ENCODE assay signal across 25 cellular contexts in genomic region chrX:15602761-15603160, GRCh38. TPM values are rescaled to one million over a fixed set of nuclear protein-coding genes. Genes with fewer than 3 reads are reported as not detected.
A peak's percentile ranks its signal among the peaks of the same experiment; 100 is the strongest.
DNase-seq lines count a peak whose midpoint lies in the region; ATAC-seq and TF ChIP-seq lines count a peak whose summit lies in the region.
"Had no signal": no experiment of that assay in that cellular context is flagged by ENCODE, and none has a peak within 500 bp of the region (broad histone marks: within the 10 kb centered on the region; RNA-seq: fewer than 3 reads in every experiment).

No MANE protein-coding gene starts in this region.

- H3K4me3 Mint-ChIP-seq in Caco-2 (ENCODE audit: unreplicated experiment) (peak overlapping the region; percentile 58), mesothelial cell of epicardium (no peak overlapping the region)
- H3K4me3 Mint-ChIP-seq: CD14-positive monocyte; CD4-positive, alpha-beta T cell; CD8-positive, alpha-beta memory T cell had no signal

- H4K8ac ChIP-seq in trophoblast cell (ENCODE audit: low read depth, low read length), result no peak overlapping the region

- no peak overlapping the region for H2AK5ac ChIP-seq in trophoblast cell (ENCODE audit: low read length)

- no peak overlapping the region for H3K4ac ChIP-seq in trophoblast cell (ENCODE audit: low read depth, low read length)

- H3K23ac ChIP-seq in trophoblast cell (ENCODE audit: low read length), result no peak overlapping the region

- no peak overlapping the region for H4K91ac ChIP-seq in trophoblast cell (ENCODE audit: low read depth, low read length)

- H3K79me2 ChIP-seq in HCT116 (ENCODE audit: insufficient read depth, low read length) (no peaks in the 10 kb centered on the region), trophoblast cell (ENCODE audit: control insufficient read depth, insufficient read depth, low read length, poor library complexity) (no peaks in the 10 kb centered on the region)

- no peak overlapping the region for H3K4me2 ChIP-seq in HCT116 (ENCODE audit: low read length)
- H3K4me2 ChIP-seq in trophoblast cell (ENCODE audit: low read length), result no peak overlapping the region
- H3K4me2 ChIP-seq: A549; BLaER1 treated with 17β-estradiol and CSF1 and Interleukin-3, amounts not matched to agents 10 nM and 100 nM had no signal

- ATAC-seq in HCT116 (no peak), HG02798 (IDR thresholded peaks at IDR 0.05; ENCODE audit: poor library complexity, unreplicated experiment) (no peak), HG02678 (IDR thresholded peaks at IDR 0.05; ENCODE audit: unreplicated experiment) (no peak)
- ATAC-seq: A549, GM12878 had no signal

- no peaks in the 10 kb centered on the region for H3K36me3 ChIP-seq in Caco-2 (ENCODE audit: control insufficient read depth, insufficient read depth, low read length)
- H3K36me3 ChIP-seq in HCT116 (ENCODE audit: control insufficient read depth in 1 of 2, insufficient read depth in 2 of 2, low read length in 2 of 2), result no peaks in the 10 kb centered on the region
- no peaks in the 10 kb centered on the region for H3K36me3 ChIP-seq in trophoblast cell (ENCODE audit: control insufficient read depth in 1 of 2, insufficient read depth in 2 of 2, low read length in 2 of 2)
- H3K36me3 ChIP-seq: BE2C; BLaER1 treated with 17β-estradiol and CSF1 and Interleukin-3, amounts not matched to agents 10 nM and 100 nM had no signal

- H3K27ac ChIP-seq in HCT116 (ENCODE audit: low read depth, low read length) (no peak overlapping the region), trophoblast cell (ENCODE audit: low read depth, low read length) (peak overlapping the region; percentile 46)
- H3K27ac ChIP-seq: A549; BLaER1 treated with 17β-estradiol and CSF1 and Interleukin-3, amounts not matched to agents 10 nM and 100 nM; GM23248 had no signal

- H3K9ac ChIP-seq in HCT116 (ENCODE audit: low read length), result no peak overlapping the region
- no peak overlapping the region for H3K9ac ChIP-seq in trophoblast cell (ENCODE audit: low read length)
- H3K9ac ChIP-seq: BLaER1 treated with 17β-estradiol and CSF1 and Interleukin-3, amounts not matched to agents 10 nM and 100 nM; GM23248 had no signal

- BruUV-seq in Caco-2 (replicated peaks; lab: Mats Ljungman, UMichigan), result no TSS peak
- BruUV-seq in HCT116 (replicated peaks; lab: Mats Ljungman, UMichigan), result no TSS peak

- H2BK120ac ChIP-seq in trophoblast cell (ENCODE audit: insufficient read depth, low read length, poor library complexity), result no peak overlapping the region

- no peaks in the 10 kb centered on the region for H3K9me2 ChIP-seq in HCT116 (ENCODE audit: insufficient read depth)

- CTCF ChIA-PET in Caco-2 (lab: Charles Lee), result no interaction called here
- CTCF ChIA-PET in HCT116 (lab: Charles Lee), result no interaction called here

- H3K79me1 ChIP-seq in trophoblast cell (ENCODE audit: low read length), result peaks cover 3% of the 10 kb centered on the region

- no peak overlapping the region for H2BK12ac ChIP-seq in trophoblast cell (ENCODE audit: low read length)

- H3K9me3 ChIP-seq in Caco-2 (no peaks in the 10 kb centered on the region), HCT116 (ENCODE audit: control insufficient read depth in 1 of 2, insufficient read depth in 1 of 2, low read depth in 1 of 2, low read length in 2 of 2) (no peaks in the 10 kb centered on the region), trophoblast cell (ENCODE audit: insufficient read depth, low read depth, low read length) (no peaks in the 10 kb centered on the region)
- H3K9me3 ChIP-seq: A549, BE2C had no signal

- H3K27ac Mint-ChIP-seq in Caco-2 (ENCODE audit: unreplicated experiment), result peak overlapping the region; percentile 79
- peak overlapping the region; percentile 62 for H3K27ac Mint-ChIP-seq in mesothelial cell of epicardium
- H3K27ac Mint-ChIP-seq: CD14-positive monocyte; CD4-positive, alpha-beta T cell; CD8-positive, alpha-beta memory T cell had no signal

- DNase-seq in Caco-2 (no peak), HCT116 (ENCODE audit: low read depth, low spot score) (no peak), mesothelial cell of epicardium (ENCODE audit: low spot score in 2 of 2, unreplicated experiment in 2 of 2) (no peak), trophoblast cell (peak in 1 of 2 donors; percentile 8)
- DNase-seq in stimulated activated CD4-positive, alpha-beta T cell treated with anti-CD3 and anti-CD28 coated beads, Interleukin-12 subunit alpha, Interleukin-12 subunit beta, amount 100 ng/mL, for 4 hours, result no peak
- no peak for DNase-seq in stimulated activated CD4-positive, alpha-beta T cell treated with anti-CD3 and anti-CD28 coated beads, Interleukin-1b, Interleukin-23, amount 100 ng/mL, for 48 hours
- DNase-seq: 8988T; ACHN; AML-193; BE2C; CD4-positive, alpha-beta T cell; CD8-positive, alpha-beta memory T cell; DMS153; DND-41; GDM1; GM23248; H7; HCEC 1CT had no signal

- H2AFZ ChIP-seq in HCT116 (ENCODE audit: low read depth, low read length, poor library complexity, severe bottlenecking) (peak overlapping the region; percentile 26), trophoblast cell (ENCODE audit: insufficient read depth, low read length, poor library complexity) (no peak overlapping the region)
- H2AFZ ChIP-seq: GM23248 had no signal

- H3K4me1 ChIP-seq in Caco-2 (peaks cover 35% of the 10 kb centered on the region), HCT116 (ENCODE audit: control insufficient read depth in 1 of 2, insufficient read depth in 2 of 2, low read length in 2 of 2) (peaks cover 0 to 12% of the 10 kb centered on the region in 2 experiments; a peak in 2 of 4 replicates), trophoblast cell (ENCODE audit: control insufficient read depth in 1 of 2, insufficient read depth in 2 of 2, low read length in 2 of 2) (peaks cover 0 to 4% of the 10 kb centered on the region in 2 experiments)
- H3K4me1 ChIP-seq: A549, BE2C had no signal

- no peak overlapping the region for H4K12ac ChIP-seq in trophoblast cell (ENCODE audit: low read depth, low read length)

- TF ChIP-seq CTCF in Caco-2 (IDR thresholded peaks at IDR 0.05; ENCODE audit: insufficient read depth in 1 of 2, low read depth in 1 of 2, low read length in 1 of 2, severe bottlenecking in 1 of 2, unreplicated experiment in 1 of 2) (no peak), HCT116 (IDR thresholded peaks at IDR 0.05 in 2 of 3, conservative IDR thresholded peaks at IDR 0.05 in 1 of 3; ENCODE audit: borderline replicate concordance in 1 of 3, insufficient read depth in 1 of 3, low read depth in 2 of 3, low read length in 2 of 3) (no peak), mesothelial cell of epicardium (IDR thresholded peaks at IDR 0.05; ENCODE audit: unreplicated experiment) (no peak)

- WGBS in trophoblast cell (ENCODE audit: extremely low coverage, insufficient coverage, insufficient read length), result no CpG with 5 or more reads among the region's 5 CpGs

- H2BK5ac ChIP-seq in trophoblast cell (ENCODE audit: low read depth, low read length, poor library complexity), result no peak overlapping the region

- POLR2A ChIA-PET in Caco-2 (lab: Charles Lee) (no interaction called here), HCT116 (lab: Charles Lee) (no interaction called here)

- H3K9me3 Mint-ChIP-seq in Caco-2 (ENCODE audit: unreplicated experiment) (no peaks in the 10 kb centered on the region), mesothelial cell of epicardium (peaks cover 7% of the 10 kb centered on the region)
- H3K9me3 Mint-ChIP-seq: CD4-positive, alpha-beta T cell; CD8-positive, alpha-beta memory T cell had no signal

- intact Hi-C loops in Caco-2 (cut with micrococcal nuclease; ENCODE audit: unreplicated experiment) (no loop called here), HCT116 (cut with micrococcal nuclease) (no loop called here)

- no peak overlapping the region for H3K14ac ChIP-seq in trophoblast cell (ENCODE audit: low read length)

- H3K27me3 Mint-ChIP-seq in Caco-2 (ENCODE audit: insufficient read depth, unreplicated experiment) (no peaks in the 10 kb centered on the region), mesothelial cell of epicardium (ENCODE audit: low read depth) (no peaks in the 10 kb centered on the region)

- H3K18ac ChIP-seq in trophoblast cell (ENCODE audit: low read length), result no peak overlapping the region

- RAD21 ChIA-PET in HCT116 (lab: Charles Lee; ENCODE audit: low non-redundant PET in 1 of 2, low total read pairs in 2 of 2, uncharacterized antibody in 2 of 2, unreplicated experiment in 2 of 2), result no interaction called here

- H3K36me3 Mint-ChIP-seq in Caco-2 (ENCODE audit: insufficient read depth, unreplicated experiment) (no peaks in the 10 kb centered on the region), mesothelial cell of epicardium (no peaks in the 10 kb centered on the region)
- H3K36me3 Mint-ChIP-seq: CD14-positive monocyte; CD8-positive, alpha-beta memory T cell had no signal

- no peak for TF ChIP-seq POLR2A in HCT116 (IDR thresholded peaks at IDR 0.05; ENCODE audit: borderline replicate concordance, extremely low read depth, insufficient read depth, insufficient read length)

- H3K27me3 ChIP-seq in Caco-2 (replicated peaks; ENCODE audit: control insufficient read depth, insufficient read depth, low read length) (no peaks in the 10 kb centered on the region), HCT116 (ENCODE audit: insufficient read depth, low read length) (no peaks in the 10 kb centered on the region), trophoblast cell (ENCODE audit: insufficient read depth, low read length) (no peaks in the 10 kb centered on the region)
- H3K27me3 ChIP-seq: BE2C had no signal

- no peak overlapping the region for H3K4me3 ChIP-seq in Caco-2 (ENCODE audit: low read depth, low read length)
- no peak overlapping the region for H3K4me3 ChIP-seq in HCT116 (replicated peaks in 1 of 2; ENCODE audit: low read depth in 1 of 2, low read length in 2 of 2)
- H3K4me3 ChIP-seq in trophoblast cell (ENCODE audit: low read depth, low read length), result no peak overlapping the region
- H3K4me3 ChIP-seq: A549; BLaER1 treated with 17β-estradiol and CSF1 and Interleukin-3, amounts not matched to agents 10 nM and 100 nM; GM12878; GM23248 had no signal

- TF ChIP-seq RAD21 in HCT116 (IDR thresholded peaks at IDR 0.05; ENCODE audit: low read depth), result no peak

- H4K20me1 ChIP-seq in HCT116 (ENCODE audit: insufficient read depth), result no peaks in the 10 kb centered on the region

- H3K4me1 Mint-ChIP-seq in Caco-2 (ENCODE audit: low read depth, unreplicated experiment) (peaks cover 24% of the 10 kb centered on the region), mesothelial cell of epicardium (peaks cover 32% of the 10 kb centered on the region)
- H3K4me1 Mint-ChIP-seq: CD8-positive, alpha-beta memory T cell had no signal

TF ChIP-seq in HCT116, 20 proteins besides CTCF, POLR2A, EP300 and RAD21 (continues in another document):
- TF ChIP-seq ZNF274 (IDR thresholded peaks at IDR 0.05; ENCODE audit: low read depth, low read length), result no peak
- TF ChIP-seq ATF3 (IDR thresholded peaks at IDR 0.05), result no peak

RNA-seq across cellular contexts. Expression of gene ACE2, which starts 2.0 kb away (rescaled TPM):
- total RNA-seq in Caco-2 (2022) (1.8 and 2.7 TPM in 2 replicates), HCT116 (2021; ENCODE audit: unreplicated experiment) (not detected), mesothelial cell of epicardium (0.25 to 0.59 TPM (median 0.35 TPM) in 3 replicates)
- polyA plus RNA-seq in HCT116 (2012), result not detected in 2 replicates
- polyA plus RNA-seq in trophoblast cell (2013), result 2.5 and 2.6 TPM in 2 replicates
- total RNA-seq: CD4-positive, alpha-beta T cell; CD8-positive, alpha-beta memory T cell; GM12878; GM23248; H1 had no signal
- polyA plus RNA-seq: CD14-positive monocyte; CD8-positive, alpha-beta memory T cell; GM23248 had no signal
